ENCODE assay signal across 1 cellular context in genomic region chr12:112354399-112354798, GRCh38.
TF ChIP-seq lines count a peak whose summit lies in the region.

No MANE protein-coding gene starts in this region.

TF ChIP-seq in H1, 55 proteins besides CTCF, POLR2A, EP300 and RAD21:
- TF ChIP-seq ZNF274 (IDR thresholded peaks at IDR 0.05; ENCODE audit: borderline replicate concordance, extremely low read depth, low read length) (no peak), TEAD4 (IDR thresholded peaks at IDR 0.05; ENCODE audit: low read depth, low read length) (no peak), GTF2F1 (IDR thresholded peaks at IDR 0.05; ENCODE audit: borderline replicate concordance, low read depth, low read length) (no peak), CREB1 (IDR thresholded peaks at IDR 0.05) (no peak), SAP30 (IDR thresholded peaks at IDR 0.05; ENCODE audit: insufficient read depth, insufficient replicate concordance, low read length) (no peak), FOSL1 (IDR thresholded peaks at IDR 0.05; ENCODE audit: insufficient read depth, low read depth, low read length) (no peak), HDAC2 (IDR thresholded peaks at IDR 0.05; ENCODE audit: borderline replicate concordance in 1 of 2, low read depth in 2 of 2, low read length in 2 of 2) (no peak), CHD1 (IDR thresholded peaks at IDR 0.05; ENCODE audit: low read depth, low read length) (no peak), POLR2AphosphoS5 (IDR thresholded peaks at IDR 0.05; ENCODE audit: low read depth, low read length) (no peak), SIRT6 (IDR thresholded peaks at IDR 0.05; ENCODE audit: low read length) (no peak), YY1 (IDR thresholded peaks at IDR 0.05; ENCODE audit: low read depth, low read length) (no peak), MAX (IDR thresholded peaks at IDR 0.05) (no peak), E2F6 (IDR thresholded peaks at IDR 0.05) (no peak), NANOG (IDR thresholded peaks at IDR 0.05; ENCODE audit: insufficient read depth, low read depth, low read length, poor library complexity, severe bottlenecking) (no peak), RNF2 (IDR thresholded peaks at IDR 0.05; ENCODE audit: borderline replicate concordance, low read depth, low read length, missing control alignments, poor library complexity, severe bottlenecking) (no peak), SUZ12 (IDR thresholded peaks at IDR 0.05; ENCODE audit: low read length) (no peak), POU5F1 (IDR thresholded peaks at IDR 0.05; ENCODE audit: low read depth, low read length) (no peak), MAFK (IDR thresholded peaks at IDR 0.05; ENCODE audit: low read depth, low read length) (no peak), KDM5A (IDR thresholded peaks at IDR 0.05; ENCODE audit: low read length) (no peak)
